Comparison of ENCODE assay signal across 14 cellular contexts in genomic region chr16:53629151-53629550, GRCh38.
A peak's percentile ranks its signal among the peaks of the same experiment; 100 is the strongest.
DNase-seq lines count a peak whose midpoint lies in the region.
"Had no signal": no experiment of that assay in that cellular context is flagged by ENCODE, and none has a peak within 500 bp of the region (broad histone marks: within the 10 kb centered on the region; RNA-seq: fewer than 3 reads in every experiment).

No MANE protein-coding gene starts in this region.

- no peaks in the 10 kb centered on the region for H3K27me3 Mint-ChIP-seq in activated T-helper 1 cell treated with anti-CD3 and anti-CD28 coated beads, Interleukin-12 subunit alpha, Interleukin-12 subunit beta, Interleukin-2, Interleukin-4 antibody, amounts not matched to agents 30 ng/mL and 10 ng/mL and 1 ng/mL, durations not matched to agents 14 hours and 24 hours and 36 hours (ENCODE audit: insufficient read depth)
- H3K27me3 Mint-ChIP-seq: CD4-positive, CD25-positive, alpha-beta regulatory T cell had no signal

- H3K9ac ChIP-seq in BLaER1: no peak overlapping the region
- H3K9ac ChIP-seq: BLaER1 treated with 17β-estradiol and CSF1 and Interleukin-3, amounts not matched to agents 10 nM and 100 nM; GM23248 had no signal

- H3K27me3 ChIP-seq in BLaER1: no peaks in the 10 kb centered on the region
- H3K27me3 ChIP-seq: BLaER1 treated with 17β-estradiol and CSF1 and Interleukin-3, amounts not matched to agents 10 nM and 100 nM had no signal

- H3K36me3 Mint-ChIP-seq in activated T-helper 1 cell treated with anti-CD3 and anti-CD28 coated beads, Interleukin-12 subunit alpha, Interleukin-12 subunit beta, Interleukin-2, Interleukin-4 antibody, amounts not matched to agents 30 ng/mL and 10 ng/mL and 1 ng/mL, durations not matched to agents 14 hours and 24 hours and 36 hours (ENCODE audit: low read depth): no peaks in the 10 kb centered on the region
- H3K36me3 Mint-ChIP-seq: CD4-positive, CD25-positive, alpha-beta regulatory T cell had no signal

- H3K36me3 ChIP-seq in BLaER1: 0 out of 2 replicates have a peak, but pooled peaks cover 5% of the 10 kb centered on the region

- H3K4me2 ChIP-seq in BLaER1: peak overlapping the region; percentile 12; the same call in 1 of the 2 replicates

- H3K4me3 Mint-ChIP-seq in activated T-helper 1 cell treated with anti-CD3 and anti-CD28 coated beads, Interleukin-12 subunit alpha, Interleukin-12 subunit beta, Interleukin-2, Interleukin-4 antibody, amounts not matched to agents 30 ng/mL and 10 ng/mL and 1 ng/mL, durations not matched to agents 14 hours and 24 hours and 36 hours: no peak overlapping the region
- H3K4me3 Mint-ChIP-seq: CD4-positive, CD25-positive, alpha-beta regulatory T cell had no signal

- no peaks in the 10 kb centered on the region for H3K4me1 Mint-ChIP-seq in activated T-helper 1 cell treated with anti-CD3 and anti-CD28 coated beads, Interleukin-12 subunit alpha, Interleukin-12 subunit beta, Interleukin-2, Interleukin-4 antibody, amounts not matched to agents 30 ng/mL and 10 ng/mL and 1 ng/mL, durations not matched to agents 14 hours and 24 hours and 36 hours (ENCODE audit: low read depth)

- no peak overlapping the region for H3K4me3 ChIP-seq in BLaER1
- H3K4me3 ChIP-seq: BLaER1 treated with 17β-estradiol and CSF1 and Interleukin-3, amounts not matched to agents 10 nM and 100 nM; GM23248 had no signal

- no peaks in the 10 kb centered on the region for H4K20me1 ChIP-seq in BLaER1
- H4K20me1 ChIP-seq: BLaER1 treated with 17β-estradiol and CSF1 and Interleukin-3, amounts not matched to agents 10 nM and 100 nM had no signal

- no peak overlapping the region for H3K27ac Mint-ChIP-seq in activated T-helper 1 cell treated with anti-CD3 and anti-CD28 coated beads, Interleukin-12 subunit alpha, Interleukin-12 subunit beta, Interleukin-2, Interleukin-4 antibody, amounts not matched to agents 30 ng/mL and 10 ng/mL and 1 ng/mL, durations not matched to agents 14 hours and 24 hours and 36 hours

- H3K4me1 ChIP-seq in BLaER1: peaks cover 8% of the 10 kb centered on the region; the same call in 1 of the 2 replicates

- H3K9me3 ChIP-seq in BLaER1: peaks cover 6% of the 10 kb centered on the region; the same call in 1 of the 2 replicates

- H3K27ac ChIP-seq in BLaER1: no peak overlapping the region
- H3K27ac ChIP-seq: BLaER1 treated with 17β-estradiol and CSF1 and Interleukin-3, amounts not matched to agents 10 nM and 100 nM; GM23248; HL-60 had no signal

- intact Hi-C loops in activated T-helper 1 cell treated with anti-CD3 and anti-CD28 coated beads, Interleukin-12 subunit alpha, Interleukin-12 subunit beta, Interleukin-2, Interleukin-4 antibody, amounts not matched to agents 30 ng/mL and 10 ng/mL and 1 ng/mL, durations not matched to agents 14 hours and 24 hours and 36 hours (cut with micrococcal nuclease): no loop called here

- DNase-seq in DMS 273 treated with DMSO at 0.1 percent for 48 hours (lab: John Stamatoyannopoulos, UW): peak; percentile 47
- peak; percentile 2 for DNase-seq in NCI-H1436 (lab: John Stamatoyannopoulos, UW)
- peak; percentile 77 for DNase-seq in NCI-H69 (lab: John Stamatoyannopoulos, UW)
- DNase-seq in activated T-helper 1 cell treated with anti-CD3 and anti-CD28 coated beads, Interleukin-12 subunit alpha, Interleukin-12 subunit beta, Interleukin-2, Interleukin-4 antibody, amounts not matched to agents 30 ng/mL and 10 ng/mL and 1 ng/mL, durations not matched to agents 14 hours and 24 hours and 36 hours (ENCODE audit: low spot score): no peak
- DNase-seq in AG08396 (ENCODE audit: low spot score): no peak
- DNase-seq in globus pallidus (ENCODE audit: low spot score): no peak
- DNase-seq: AML-193; CD4-positive, CD25-positive, alpha-beta regulatory T cell; DND-41; GDM1; GM23248 had no signal

- H3K9me3 Mint-ChIP-seq in activated T-helper 1 cell treated with anti-CD3 and anti-CD28 coated beads, Interleukin-12 subunit alpha, Interleukin-12 subunit beta, Interleukin-2, Interleukin-4 antibody, amounts not matched to agents 30 ng/mL and 10 ng/mL and 1 ng/mL, durations not matched to agents 14 hours and 24 hours and 36 hours: no peaks in the 10 kb centered on the region
- H3K9me3 Mint-ChIP-seq: CD4-positive, CD25-positive, alpha-beta regulatory T cell had no signal

Comparison
In these comparisons a context has a peak if more than half of its experiments do, and no peak if none do; other contexts are left out.
1. DNase-seq: peak in DMS 273 treated with DMSO at 0.1 percent for 48 hours (single experiment), NCI-H1436 (single experiment) and NCI-H69 (single experiment); none in activated T-helper 1 cell treated with anti-CD3 and anti-CD28 coated beads, Interleukin-12 subunit alpha, Interleukin-12 subunit beta, Interleukin-2, Interleukin-4 antibody, amounts not matched to agents 30 ng/mL and 10 ng/mL and 1 ng/mL, durations not matched to agents 14 hours and 24 hours and 36 hours (single experiment), AG08396 (single experiment) and globus pallidus (single experiment).